In the genomic region with DNA sequence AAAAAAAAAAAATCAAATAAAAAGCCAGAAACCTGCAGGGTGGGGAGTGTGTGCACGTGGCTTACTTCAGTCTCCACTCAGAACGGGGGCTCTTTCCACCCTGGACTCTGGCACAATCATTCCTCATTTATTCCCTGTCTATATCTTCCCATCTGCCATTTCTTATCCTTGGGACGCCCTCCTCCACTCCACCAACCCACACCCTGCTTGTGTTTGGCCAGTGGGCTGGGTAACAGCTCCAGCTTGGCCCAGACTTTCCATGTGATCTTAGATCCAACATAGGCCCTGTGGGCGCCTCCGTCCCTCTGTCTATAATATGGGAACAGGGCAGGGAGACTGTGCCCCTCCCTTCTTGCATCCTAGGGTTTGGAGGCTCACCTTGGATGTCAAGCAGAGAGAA, we compare ENCODE assay signal across 21 cellular contexts.
DNase-seq lines count a peak whose midpoint lies in the region; ATAC-seq, FAIRE-seq and TF ChIP-seq lines count a peak whose summit lies in the region.
"Had no signal": no experiment of that assay in that cellular context is flagged by ENCODE, and none has a peak within 500 bp of the region (broad histone marks: within the 10 kb centered on the region; RNA-seq: fewer than 3 reads in every experiment).

No MANE protein-coding gene starts in this region.

- no peak overlapping the region for H3K27ac Mint-ChIP-seq in neural progenitor cell
- H3K27ac Mint-ChIP-seq: B cell; CD4-positive, alpha-beta T cell; CD8-positive, alpha-beta T cell had no signal

- peaks cover 20% of the 10 kb centered on the region for H3K27me3 Mint-ChIP-seq in neural progenitor cell (ENCODE audit: insufficient read depth, low read depth)

- CTCF ChIA-PET in HepG2 (lab: Yijun Ruan, JAX; ENCODE audit: low intra/inter-chr PET ratio, low total read pairs), result no interaction called here

- no peak overlapping the region for H2BK12ac ChIP-seq in neuronal stem cell (ENCODE audit: low read length)

- TF ChIP-seq POLR2A in HepG2 (IDR thresholded peaks at IDR 0.05; ENCODE audit: insufficient read depth in 1 of 2, low read depth in 2 of 2, low read length in 2 of 2) (no peak), right lobe of liver (IDR thresholded peaks at IDR 0.05) (no peak)

- no peak overlapping the region for H3K9ac ChIP-seq in HepG2 (ENCODE audit: insufficient read depth, low read depth, low read length)
- no peak overlapping the region for H3K9ac ChIP-seq in neuronal stem cell (ENCODE audit: low read depth, low read length, poor library complexity)
- H3K9ac ChIP-seq in neural progenitor cell, result no peak overlapping the region
- H3K9ac ChIP-seq: BLaER1 treated with 17β-estradiol and CSF1 and Interleukin-3, amounts not matched to agents 10 nM and 100 nM had no signal

- DNase-seq in HepG2 (ENCODE audit: low spot score) (no peak), right lobe of liver (no peak), neuronal stem cell (ENCODE audit: low spot score) (no peak), left ventricle myocardium inferior (no peak), neural progenitor cell (ENCODE audit: low spot score) (no peak)
- DNase-seq: AML-193; Caco-2; Calu3; CD4-positive, alpha-beta T cell; CD8-positive, alpha-beta T cell; DMS79 treated with DMSO at 0.1 percent for 48 hours; GF-D8 had no signal

- no peak overlapping the region for H3K18ac ChIP-seq in neuronal stem cell (ENCODE audit: low read length)

- no peak overlapping the region for H3K23ac ChIP-seq in neuronal stem cell (ENCODE audit: low read depth, low read length, poor library complexity)

- H3K9me3 ChIP-seq in HepG2 (ENCODE audit: low read length) (no peaks in the 10 kb centered on the region), right lobe of liver (no peaks in the 10 kb centered on the region), neuronal stem cell (replicated peaks in 1 of 2; ENCODE audit: control insufficient read depth in 2 of 2, insufficient read depth in 1 of 2, low read depth in 1 of 2, low read length in 2 of 2) (peaks cover 0 to 3% of the 10 kb centered on the region in 2 donors), left ventricle myocardium inferior (replicated peaks) (no peaks in the 10 kb centered on the region), neural progenitor cell (ENCODE audit: low read depth) (no peaks in the 10 kb centered on the region)
- H3K9me3 ChIP-seq: A549; BLaER1 treated with 17β-estradiol and CSF1 and Interleukin-3, amounts not matched to agents 10 nM and 100 nM; Caco-2 had no signal

- H3K4me3 ChIP-seq in HepG2 (replicated peaks in 1 of 3; ENCODE audit: insufficient read depth in 1 of 3, low read depth in 2 of 3, low read length in 3 of 3) (no peak overlapping the region), right lobe of liver (no peak overlapping the region), neuronal stem cell (ENCODE audit: low read length in 2 of 2) (no peak overlapping the region), left ventricle myocardium inferior (no peak overlapping the region), neural progenitor cell (no peak overlapping the region)
- H3K4me3 ChIP-seq: A549; BLaER1 treated with 17β-estradiol and CSF1 and Interleukin-3, amounts not matched to agents 10 nM and 100 nM had no signal

- H3K36me3 ChIP-seq in HepG2 (replicated peaks in 1 of 2; ENCODE audit: control insufficient read depth in 1 of 2, insufficient read depth in 2 of 2, low read length in 2 of 2), result no peaks in the 10 kb centered on the region
- no peaks in the 10 kb centered on the region for H3K36me3 ChIP-seq in right lobe of liver
- H3K36me3 ChIP-seq in neuronal stem cell (replicated peaks in 1 of 2; ENCODE audit: control insufficient read depth in 2 of 2, insufficient read depth in 2 of 2, low read length in 2 of 2), result no peaks in the 10 kb centered on the region
- H3K36me3 ChIP-seq in left ventricle myocardium inferior, result no peaks in the 10 kb centered on the region
- no peaks in the 10 kb centered on the region for H3K36me3 ChIP-seq in neural progenitor cell
- H3K36me3 ChIP-seq: BLaER1 treated with 17β-estradiol and CSF1 and Interleukin-3, amounts not matched to agents 10 nM and 100 nM had no signal

- no peak for TF ChIP-seq EP300 in HepG2 (IDR thresholded peaks at IDR 0.05; ENCODE audit: low read depth in 2 of 2, low read length in 2 of 2)
- TF ChIP-seq EP300 in HepG2 (CRISPR knock-in tag; IDR thresholded peaks at IDR 0.05; ENCODE audit: borderline replicate concordance), result no peak

- no peaks in the 10 kb centered on the region for H3K9me3 Mint-ChIP-seq in neural progenitor cell

- no peak overlapping the region for H2BK120ac ChIP-seq in neuronal stem cell (ENCODE audit: low read depth, low read length)

- H3K4me1 ChIP-seq in HepG2 (ENCODE audit: insufficient read depth, low read length) (no peaks in the 10 kb centered on the region), right lobe of liver (no peaks in the 10 kb centered on the region), neuronal stem cell (ENCODE audit: control insufficient read depth in 2 of 2, insufficient read depth in 1 of 2, low read depth in 1 of 2, low read length in 2 of 2) (no peaks in the 10 kb centered on the region), left ventricle myocardium inferior (no peaks in the 10 kb centered on the region), neural progenitor cell (peaks cover 8% of the 10 kb centered on the region)
- H3K4me1 ChIP-seq: A549, Caco-2 had no signal

- H3F3A ChIP-seq in neural progenitor cell (ENCODE audit: low read depth), result no peaks in the 10 kb centered on the region

- H4K8ac ChIP-seq in neuronal stem cell (ENCODE audit: low read depth, low read length), result no peak overlapping the region

- no TSS peak for BruUV-seq in HepG2 (replicated peaks; lab: Mats Ljungman, UMichigan)

- no peak overlapping the region for H3K14ac ChIP-seq in neuronal stem cell (ENCODE audit: low read length)

- no peak for TF ChIP-seq RAD21 in HepG2 (CRISPR knock-in tag; IDR thresholded peaks at IDR 0.05)

- no peak overlapping the region for H2BK15ac ChIP-seq in neuronal stem cell (ENCODE audit: low read length)

- no peaks in the 10 kb centered on the region for H3K36me3 Mint-ChIP-seq in neural progenitor cell
- H3K36me3 Mint-ChIP-seq: CD8-positive, alpha-beta T cell had no signal

- no peak overlapping the region for H3K4me3 Mint-ChIP-seq in neural progenitor cell
- H3K4me3 Mint-ChIP-seq: B cell; CD4-positive, alpha-beta T cell; CD8-positive, alpha-beta T cell had no signal

- H3K79me2 ChIP-seq in HepG2 (ENCODE audit: insufficient read depth, low read length) (no peaks in the 10 kb centered on the region), neural progenitor cell (ENCODE audit: low read depth) (no peaks in the 10 kb centered on the region)

- H3K27ac ChIP-seq in HepG2 (ENCODE audit: extremely low read length, insufficient read depth, low read length) (no peak overlapping the region), right lobe of liver (no peak overlapping the region), neuronal stem cell (replicated peaks; ENCODE audit: low read length) (no peak overlapping the region), left ventricle myocardium inferior (replicated peaks) (no peak overlapping the region), neural progenitor cell (no peak overlapping the region)
- H3K27ac ChIP-seq: 22Rv1; A549; BLaER1 treated with 17β-estradiol and CSF1 and Interleukin-3, amounts not matched to agents 10 nM and 100 nM; C4-2B had no signal

- in situ Hi-C loops in HepG2 (cut with HindIII; ENCODE audit: extremely low pct_ligation_motif_present, low pct_unique_long_range_greater_than_20kb), result no loop called here

- TF ChIP-seq CTCF in HepG2 (CRISPR knock-in tag; IDR thresholded peaks at IDR 0.05), result no peak
- TF ChIP-seq CTCF in right lobe of liver (IDR thresholded peaks at IDR 0.05), result no peak
- no peak for TF ChIP-seq CTCF in left ventricle myocardium inferior (IDR thresholded peaks at IDR 0.05; ENCODE audit: borderline replicate concordance)
- no peak for TF ChIP-seq CTCF in neural progenitor cell (IDR thresholded peaks at IDR 0.05)

- 3% methylated on average over 5 of the region's 5 CpGs for WGBS in HepG2 (ENCODE audit: low lambda C conversion rate)
- 85% methylated on average over 3 of the region's 5 CpGs for WGBS in right lobe of liver (ENCODE audit: insufficient coverage, low coverage, low lambda C conversion rate, missing lambda C conversion rate)
- WGBS in neuronal stem cell (ENCODE audit: extremely low coverage in 2 of 2, insufficient read length in 2 of 2, insufficient replicate concordance in 1 of 2), 2 donors, result no CpG with 5 or more reads among the region's 5 CpGs

- intact Hi-C loops in HepG2 (cut with micrococcal nuclease; ENCODE audit: unreplicated experiment) (no loop called here), right lobe of liver (cut with DNase I) (no loop called here), left ventricle myocardium inferior (cut with micrococcal nuclease) (no loop called here)

- H3K4me2 ChIP-seq in HepG2 (ENCODE audit: low read depth, low read length) (no peak overlapping the region), neuronal stem cell (ENCODE audit: insufficient read depth, low read length, poor library complexity, severe bottlenecking) (no peak overlapping the region), neural progenitor cell (no peak overlapping the region)
- H3K4me2 ChIP-seq: A549; BLaER1 treated with 17β-estradiol and CSF1 and Interleukin-3, amounts not matched to agents 10 nM and 100 nM had no signal

- H2AK5ac ChIP-seq in neuronal stem cell (ENCODE audit: low read depth, low read length), result peak overlapping the region; percentile 60

- no peaks in the 10 kb centered on the region for H3K79me1 ChIP-seq in neuronal stem cell (ENCODE audit: low read depth, low read length)

- POLR2A ChIA-PET in HepG2 (lab: Yijun Ruan, JAX), result no interaction called here

- no peak overlapping the region for H3K4ac ChIP-seq in neuronal stem cell (ENCODE audit: low read length)

- no peak overlapping the region for H4K91ac ChIP-seq in neuronal stem cell (ENCODE audit: low read depth, low read length, poor library complexity)

- no peak overlapping the region for H2AFZ ChIP-seq in HepG2 (ENCODE audit: low read length)
- H2AFZ ChIP-seq in neuronal stem cell (ENCODE audit: low read length), result no peak overlapping the region
- no peak overlapping the region for H2AFZ ChIP-seq in neural progenitor cell (replicated peaks)

- ATAC-seq in HepG2 (no peak), right lobe of liver (no peak)
- ATAC-seq: A549; CD8-positive, alpha-beta T cell had no signal

- peak overlapping the region; percentile 47 for H2BK5ac ChIP-seq in neuronal stem cell (ENCODE audit: low read length)

- H4K20me1 ChIP-seq in HepG2 (ENCODE audit: insufficient read depth, low read length), result no peaks in the 10 kb centered on the region
- H4K20me1 ChIP-seq in neural progenitor cell (ENCODE audit: low read depth), result no peaks in the 10 kb centered on the region

- H3K27me3 ChIP-seq in HepG2 (ENCODE audit: control insufficient read depth in 1 of 2, insufficient read depth in 2 of 2, low read length in 2 of 2) (peaks cover 3 to 29% of the 10 kb centered on the region in 2 experiments), right lobe of liver (no peaks in the 10 kb centered on the region), neuronal stem cell (ENCODE audit: control insufficient read depth in 3 of 3, insufficient read depth in 3 of 3, low read depth in 1 of 3, low read length in 3 of 3) (peaks cover 0 to 7% (median 0%) of the 10 kb centered on the region in 3 experiments), left ventricle myocardium inferior (ENCODE audit: low read depth) (peaks cover 61% of the 10 kb centered on the region), neural progenitor cell (no peaks in the 10 kb centered on the region)
- H3K27me3 ChIP-seq: BLaER1 treated with 17β-estradiol and CSF1 and Interleukin-3, amounts not matched to agents 10 nM and 100 nM had no signal

- FAIRE-seq in HepG2 (lab: Jason Lieb, UNC), result no peak
- FAIRE-seq: A549, D721Med, G401.6, GM12891, GM19239 had no signal

- H3K4me1 Mint-ChIP-seq in neural progenitor cell, result peaks cover 3% of the 10 kb centered on the region
- H3K4me1 Mint-ChIP-seq: B cell had no signal
